33 cellular contexts compared by ENCODE assay signal in the genomic region with DNA sequence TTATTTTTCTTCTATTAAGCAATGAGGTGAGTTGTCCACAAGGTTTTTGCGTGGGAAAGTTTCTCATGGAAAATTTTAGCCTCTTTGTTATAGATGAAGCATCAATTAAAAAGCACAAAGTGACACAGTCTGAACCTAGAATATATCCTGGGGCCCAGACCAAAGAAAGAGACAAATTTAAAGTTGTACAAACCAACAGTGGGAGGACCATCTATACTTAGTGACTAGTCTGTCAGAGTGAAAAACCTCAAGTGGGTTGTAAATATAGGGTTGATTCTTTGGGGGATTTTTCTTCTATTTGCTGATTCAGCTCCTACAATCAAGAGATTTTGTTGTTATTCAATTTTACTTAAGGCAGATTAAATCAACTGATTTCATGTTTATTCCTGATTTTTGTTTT.
"Had no signal": no experiment of that assay in that cellular context is flagged by ENCODE, and none has a peak within 500 bp of the region (broad histone marks: within the 10 kb centered on the region; RNA-seq: fewer than 3 reads in every experiment).

No MANE protein-coding gene starts in this region.

- H3K36me3 ChIP-seq: ascending aorta, cardiac muscle cell, left ventricle myocardium inferior, neural progenitor cell, uterus had no signal

- ATAC-seq: natural killer cell; psoas muscle; stimulated activated memory B cell treated with anti-CD40 and anti-IgM and Interleukin-4, amounts not matched to agents 10 μg/mL and 1 μg/mL and 100 μg/mL, for 72 hours; stimulated activated naive CD8-positive, alpha-beta T cell treated with anti-CD3 and anti-CD28 coated beads, Interleukin-15, amount 100 ng/mL, for 72 hours had no signal

- H3K27ac Mint-ChIP-seq: activated naive CD4-positive, alpha-beta T cell treated with anti-CD3 and anti-CD28 coated beads, Interleukin-2, amount 10 ng/mL, durations not matched to agents 7 days and 5 days; activated naive CD8-positive, alpha-beta T cell treated with anti-CD3 and anti-CD28 coated beads, Interleukin-2, amount 10 ng/mL, durations not matched to agents 7 days and 5 days; activated T-helper 1 cell treated with anti-CD3 and anti-CD28 coated beads, Interleukin-12 subunit alpha, Interleukin-12 subunit beta, Interleukin-2, Interleukin-4 antibody, amounts not matched to agents 30 ng/mL and 10 ng/mL and 1 ng/mL, durations not matched to agents 14 hours and 24 hours and 36 hours; brain; natural killer cell; neural progenitor cell; stimulated activated memory B cell treated with anti-CD40 and anti-IgM and Interleukin-4, amounts not matched to agents 10 μg/mL and 1 μg/mL and 100 μg/mL, for 72 hours; stimulated activated naive CD8-positive, alpha-beta T cell treated with anti-CD3 and anti-CD28 coated beads, Interleukin-15, amount 100 ng/mL, for 72 hours; type B pancreatic cell had no signal

- H3K9me3 Mint-ChIP-seq: activated naive CD8-positive, alpha-beta T cell treated with anti-CD3 and anti-CD28 coated beads, Interleukin-2, amount 10 ng/mL, durations not matched to agents 7 days and 5 days; activated T-helper 1 cell treated with anti-CD3 and anti-CD28 coated beads, Interleukin-12 subunit alpha, Interleukin-12 subunit beta, Interleukin-2, Interleukin-4 antibody, amounts not matched to agents 30 ng/mL and 10 ng/mL and 1 ng/mL, durations not matched to agents 14 hours and 24 hours and 36 hours; neural progenitor cell; type B pancreatic cell had no signal

- H3K4me3 Mint-ChIP-seq: activated naive CD4-positive, alpha-beta T cell treated with anti-CD3 and anti-CD28 coated beads, Interleukin-2, amount 10 ng/mL, durations not matched to agents 7 days and 5 days; activated naive CD8-positive, alpha-beta T cell treated with anti-CD3 and anti-CD28 coated beads, Interleukin-2, amount 10 ng/mL, durations not matched to agents 7 days and 5 days; activated T-helper 1 cell treated with anti-CD3 and anti-CD28 coated beads, Interleukin-12 subunit alpha, Interleukin-12 subunit beta, Interleukin-2, Interleukin-4 antibody, amounts not matched to agents 30 ng/mL and 10 ng/mL and 1 ng/mL, durations not matched to agents 14 hours and 24 hours and 36 hours; brain; natural killer cell; neural progenitor cell; stimulated activated memory B cell treated with anti-CD40 and anti-IgM and Interleukin-4, amounts not matched to agents 10 μg/mL and 1 μg/mL and 100 μg/mL, for 72 hours; stimulated activated naive CD8-positive, alpha-beta T cell treated with anti-CD3 and anti-CD28 coated beads, Interleukin-15, amount 100 ng/mL, for 72 hours; type B pancreatic cell had no signal

- DNase-seq: activated CD4-positive, alpha-beta T cell treated with anti-CD3 and anti-CD28 coated beads for 4 hours; activated CD4-positive, alpha-beta T cell treated with anti-CD3 and anti-CD28 coated beads, Interleukin-2, amount 50 U/mL, for 4 hours; activated CD8-positive, alpha-beta memory T cell treated with anti-CD3 and anti-CD28 coated beads for 24 hours; activated gamma-delta T cell; activated naive CD4-positive, alpha-beta T cell treated with anti-CD3 and anti-CD28 coated beads, Interleukin-2, amount 10 ng/mL, durations not matched to agents 7 days and 5 days; activated naive CD8-positive, alpha-beta T cell treated with anti-CD3 and anti-CD28 coated beads, Interleukin-2, amount 10 ng/mL, durations not matched to agents 7 days and 5 days; cerebellar nuclear complex; dorsolateral prefrontal cortex; effector memory CD4-positive, alpha-beta T cell; glutamatergic neuron; left ventricle myocardium inferior; mesendoderm; natural killer cell; occipital lobe; psoas muscle; stimulated activated CD4-positive, alpha-beta T cell treated with anti-CD3 and anti-CD28 coated beads, Interleukin-1b, Interleukin-23, amount 100 ng/mL, for 48 hours; stimulated activated CD4-positive, alpha-beta T cell treated with anti-CD3 and anti-CD28 coated beads, Interleukin-4, amount 100 ng/mL, for 4 hours; stimulated activated CD8-positive, alpha-beta memory T cell treated with anti-CD3 and anti-CD28 coated beads, Interleukin-4, amount 100 ng/mL, for 48 hours; stimulated activated naive CD8-positive, alpha-beta T cell treated with anti-CD3 and anti-CD28 coated beads, Interleukin-15, amount 100 ng/mL, for 72 hours; substantia nigra; uterus had no signal

- H2AFZ ChIP-seq: neural progenitor cell, parathyroid adenoma had no signal

- H3K4me1 Mint-ChIP-seq: activated naive CD4-positive, alpha-beta T cell treated with anti-CD3 and anti-CD28 coated beads, Interleukin-2, amount 10 ng/mL, durations not matched to agents 7 days and 5 days; activated naive CD8-positive, alpha-beta T cell treated with anti-CD3 and anti-CD28 coated beads, Interleukin-2, amount 10 ng/mL, durations not matched to agents 7 days and 5 days; brain; natural killer cell; stimulated activated memory B cell treated with anti-CD40 and anti-IgM and Interleukin-4, amounts not matched to agents 10 μg/mL and 1 μg/mL and 100 μg/mL, for 72 hours; stimulated activated naive CD8-positive, alpha-beta T cell treated with anti-CD3 and anti-CD28 coated beads, Interleukin-15, amount 100 ng/mL, for 72 hours had no signal

- H3K4me2 ChIP-seq: neural progenitor cell, smooth muscle cell had no signal

- H3K27me3 ChIP-seq: ascending aorta, cardiac muscle cell, neural progenitor cell, uterus had no signal

- H3K27me3 Mint-ChIP-seq: activated naive CD4-positive, alpha-beta T cell treated with anti-CD3 and anti-CD28 coated beads, Interleukin-2, amount 10 ng/mL, durations not matched to agents 7 days and 5 days; activated naive CD8-positive, alpha-beta T cell treated with anti-CD3 and anti-CD28 coated beads, Interleukin-2, amount 10 ng/mL, durations not matched to agents 7 days and 5 days; brain; stimulated activated memory B cell treated with anti-CD40 and anti-IgM and Interleukin-4, amounts not matched to agents 10 μg/mL and 1 μg/mL and 100 μg/mL, for 72 hours; stimulated activated naive CD8-positive, alpha-beta T cell treated with anti-CD3 and anti-CD28 coated beads, Interleukin-15, amount 100 ng/mL, for 72 hours; type B pancreatic cell had no signal

- H3K9me3 ChIP-seq: ascending aorta, left ventricle myocardium inferior, psoas muscle, uterus had no signal

- H3K27ac ChIP-seq: ascending aorta, cardiac muscle cell, coronary artery, dorsolateral prefrontal cortex, left ventricle myocardium inferior, neural progenitor cell, parathyroid adenoma, psoas muscle, uterus, VCaP had no signal

- H3K36me3 Mint-ChIP-seq: activated naive CD4-positive, alpha-beta T cell treated with anti-CD3 and anti-CD28 coated beads, Interleukin-2, amount 10 ng/mL, durations not matched to agents 7 days and 5 days; activated naive CD8-positive, alpha-beta T cell treated with anti-CD3 and anti-CD28 coated beads, Interleukin-2, amount 10 ng/mL, durations not matched to agents 7 days and 5 days; brain; natural killer cell; neural progenitor cell; stimulated activated memory B cell treated with anti-CD40 and anti-IgM and Interleukin-4, amounts not matched to agents 10 μg/mL and 1 μg/mL and 100 μg/mL, for 72 hours; type B pancreatic cell had no signal

- H3K9ac ChIP-seq: neural progenitor cell, parathyroid adenoma had no signal

- H3K4me1 ChIP-seq: ascending aorta, left ventricle myocardium inferior, neural progenitor cell, parathyroid adenoma, psoas muscle had no signal

- H3K4me3 ChIP-seq: ascending aorta, cardiac muscle cell, coronary artery, dorsolateral prefrontal cortex, left ventricle myocardium inferior, lung, neural progenitor cell, psoas muscle, smooth muscle cell, uterus had no signal
